Comparison of ENCODE assay signal across 27 cellular contexts in the genomic region with DNA sequence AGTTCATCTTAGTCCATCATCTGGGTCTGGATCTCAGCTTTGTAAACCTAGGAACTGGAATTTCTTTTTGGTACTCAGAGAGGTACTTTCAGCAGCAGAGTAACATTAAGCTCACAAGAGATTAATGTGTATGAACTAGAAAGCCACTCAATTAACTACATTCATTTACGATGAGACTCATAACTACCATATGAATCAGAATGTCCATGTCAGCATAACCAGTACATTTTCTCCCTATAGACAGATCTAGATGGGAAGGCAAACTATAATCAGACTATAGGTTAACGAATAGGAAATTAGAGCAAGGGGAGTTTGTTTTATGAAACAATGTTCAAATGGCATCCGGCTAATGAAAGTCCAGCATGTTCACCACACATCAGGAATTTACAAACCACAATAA.
"Had no signal": no experiment of that assay in that cellular context is flagged by ENCODE, and none has a peak within 500 bp of the region (broad histone marks: within the 10 kb centered on the region; RNA-seq: fewer than 3 reads in every experiment).

No MANE protein-coding gene starts in this region.

- DNase-seq: activated B cell treated with CpG ODN at 0.5 μM for 24 hours; activated CD4-positive, alpha-beta T cell treated with anti-CD3 and anti-CD28 coated beads for 36 hours; activated CD4-positive, alpha-beta T cell treated with anti-CD3 and anti-CD28 coated beads, Interleukin-2, amount 50 U/mL, for 4 hours; activated CD8-positive, alpha-beta memory T cell treated with anti-CD3 and anti-CD28 coated beads for 24 hours; activated CD8-positive, alpha-beta memory T cell treated with anti-CD3 and anti-CD28 coated beads, Interleukin-2, amount 50 U/mL, for 4 hours; activated naive CD4-positive, alpha-beta T cell treated with Interleukin-2 at 50 U/mL for 16 hours; activated naive CD8-positive, alpha-beta T cell treated with anti-CD3 and anti-CD28 coated beads for 36 hours; activated T-cell treated with anti-CD3 and anti-CD28 coated beads, Interleukin-2, amount 50 U/mL, for 24 hours; amniotic stem cell; body of pancreas; erythroblast; left lung; naive thymus-derived CD8-positive, alpha-beta T cell; posterior cingulate gyrus; sigmoid colon; stimulated activated CD4-positive, alpha-beta T cell treated with anti-CD3 and anti-CD28 coated beads, Interleukin-2, amount 100 ng/mL, for 48 hours; stimulated activated CD8-positive, alpha-beta memory T cell treated with anti-CD3 and anti-CD28 coated beads, Interleukin-4, amount 100 ng/mL, for 48 hours; stimulated activated naive B cell treated with anti-CD40 and anti-IgM and Interleukin-4, amounts not matched to agents 10 μg/mL and 1 μg/mL and 100 μg/mL, for 72 hours; trophoblast cell; uterus had no signal

- FAIRE-seq: endometrium, keratinocyte had no signal

- H3K9me3 ChIP-seq: body of pancreas, left lung, sigmoid colon, uterus had no signal

- H3K4me3 ChIP-seq: body of pancreas, cardiac muscle cell, left lung, lung, neural progenitor cell, sigmoid colon, uterus had no signal

- H3K4me3 Mint-ChIP-seq: activated B cell treated with CpG ODN at 0.5 μM for 24 hours; activated CD4-positive, alpha-beta T cell treated with anti-CD3 and anti-CD28 coated beads for 36 hours; activated naive CD8-positive, alpha-beta T cell treated with anti-CD3 and anti-CD28 coated beads for 36 hours; activated T-cell treated with anti-CD3 and anti-CD28 coated beads, Interleukin-2, amount 50 U/mL, for 24 hours; mesothelial cell of epicardium; naive thymus-derived CD8-positive, alpha-beta T cell; neural progenitor cell; stimulated activated naive B cell treated with anti-CD40 and anti-IgM and Interleukin-4, amounts not matched to agents 10 μg/mL and 1 μg/mL and 100 μg/mL, for 72 hours had no signal

- H3K4me1 ChIP-seq: body of pancreas, foreskin keratinocyte, left lung, neural progenitor cell, sigmoid colon, uterus had no signal

- ATAC-seq: activated CD4-positive, alpha-beta T cell treated with anti-CD3 and anti-CD28 coated beads for 36 hours; body of pancreas; foreskin keratinocyte; left lung; naive thymus-derived CD8-positive, alpha-beta T cell; stimulated activated naive B cell treated with anti-CD40 and anti-IgM and Interleukin-4, amounts not matched to agents 10 μg/mL and 1 μg/mL and 100 μg/mL, for 72 hours had no signal

- H3K36me3 Mint-ChIP-seq: activated naive CD8-positive, alpha-beta T cell treated with anti-CD3 and anti-CD28 coated beads for 36 hours; mesothelial cell of epicardium; neural progenitor cell had no signal

- H3K9me3 Mint-ChIP-seq: activated B cell treated with CpG ODN at 0.5 μM for 24 hours; activated naive CD8-positive, alpha-beta T cell treated with anti-CD3 and anti-CD28 coated beads for 36 hours; activated T-cell treated with anti-CD3 and anti-CD28 coated beads, Interleukin-2, amount 50 U/mL, for 24 hours; mesothelial cell of epicardium; naive thymus-derived CD8-positive, alpha-beta T cell; neural progenitor cell; stimulated activated naive B cell treated with anti-CD40 and anti-IgM and Interleukin-4, amounts not matched to agents 10 μg/mL and 1 μg/mL and 100 μg/mL, for 72 hours had no signal

- H3K36me3 ChIP-seq: cardiac muscle cell, left lung, neural progenitor cell, sigmoid colon, uterus had no signal

- H3K4me1 Mint-ChIP-seq: activated B cell treated with CpG ODN at 0.5 μM for 24 hours; activated CD4-positive, alpha-beta T cell treated with anti-CD3 and anti-CD28 coated beads for 36 hours; activated naive CD8-positive, alpha-beta T cell treated with anti-CD3 and anti-CD28 coated beads for 36 hours; naive thymus-derived CD8-positive, alpha-beta T cell; neural progenitor cell; stimulated activated naive B cell treated with anti-CD40 and anti-IgM and Interleukin-4, amounts not matched to agents 10 μg/mL and 1 μg/mL and 100 μg/mL, for 72 hours had no signal

- H3K27me3 Mint-ChIP-seq: activated B cell treated with CpG ODN at 0.5 μM for 24 hours; activated CD4-positive, alpha-beta T cell treated with anti-CD3 and anti-CD28 coated beads for 36 hours; activated naive CD8-positive, alpha-beta T cell treated with anti-CD3 and anti-CD28 coated beads for 36 hours; activated T-cell treated with anti-CD3 and anti-CD28 coated beads, Interleukin-2, amount 50 U/mL, for 24 hours; naive thymus-derived CD8-positive, alpha-beta T cell; stimulated activated naive B cell treated with anti-CD40 and anti-IgM and Interleukin-4, amounts not matched to agents 10 μg/mL and 1 μg/mL and 100 μg/mL, for 72 hours had no signal

- H3K27me3 ChIP-seq: body of pancreas, cardiac muscle cell, foreskin keratinocyte, left lung, neural progenitor cell, sigmoid colon, uterus had no signal

- H3K27ac ChIP-seq: body of pancreas, cardiac muscle cell, foreskin keratinocyte, left lung, neural progenitor cell, sigmoid colon, uterus had no signal

- H3K27ac Mint-ChIP-seq: activated B cell treated with CpG ODN at 0.5 μM for 24 hours; activated CD4-positive, alpha-beta T cell treated with anti-CD3 and anti-CD28 coated beads for 36 hours; activated naive CD8-positive, alpha-beta T cell treated with anti-CD3 and anti-CD28 coated beads for 36 hours; activated T-cell treated with anti-CD3 and anti-CD28 coated beads, Interleukin-2, amount 50 U/mL, for 24 hours; mesothelial cell of epicardium; naive thymus-derived CD8-positive, alpha-beta T cell; neural progenitor cell; stimulated activated naive B cell treated with anti-CD40 and anti-IgM and Interleukin-4, amounts not matched to agents 10 μg/mL and 1 μg/mL and 100 μg/mL, for 72 hours had no signal
